Comparison of ENCODE assay signal across 19 cellular contexts in the genomic region with DNA sequence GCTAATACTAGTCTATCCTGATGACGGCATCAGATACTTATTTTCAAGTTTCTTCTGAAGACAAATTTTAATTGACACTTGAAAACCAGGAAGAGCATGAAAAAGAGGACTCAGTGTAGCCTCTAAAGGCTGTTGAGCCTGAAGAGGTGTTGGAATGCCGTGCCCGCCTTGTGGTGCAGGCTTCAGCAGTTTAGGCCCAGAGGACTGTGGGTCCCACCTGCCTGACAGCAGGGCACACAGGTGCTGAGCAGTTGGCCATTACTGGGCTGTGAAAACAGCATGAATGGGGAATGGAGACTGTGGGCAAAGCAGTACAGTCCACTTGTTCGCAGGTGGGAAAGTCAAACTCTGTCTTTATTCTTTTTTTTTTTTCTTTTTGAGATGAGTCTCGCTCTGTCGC. TPM values are rescaled to one million over a fixed set of nuclear protein-coding genes. Genes with fewer than 3 reads are reported as not detected.
DNase-seq lines count a peak whose midpoint lies in the region; ATAC-seq and TF ChIP-seq lines count a peak whose summit lies in the region.
"Had no signal": no experiment of that assay in that cellular context is flagged by ENCODE, and none has a peak within 500 bp of the region (broad histone marks: within the 10 kb centered on the region; RNA-seq: fewer than 3 reads in every experiment).

No MANE protein-coding gene starts in this region.

- H3K27ac ChIP-seq in right cardiac atrium (ENCODE audit: low read length) = no peak overlapping the region
- H3K27ac ChIP-seq in lower lobe of right lung = no peak overlapping the region
- no peak overlapping the region for H3K27ac ChIP-seq in breast epithelium
- H3K27ac ChIP-seq: SK-N-MC had no signal

- H3K4me3 ChIP-seq in right cardiac atrium (ENCODE audit: low read length) (no peak overlapping the region), lower lobe of right lung (no peak overlapping the region), breast epithelium (no peak overlapping the region)
- H3K4me3 ChIP-seq: GM23338, HAP-1, SK-N-MC had no signal

- H3K27me3 ChIP-seq in right cardiac atrium (ENCODE audit: control insufficient read depth, insufficient read depth) (no peaks in the 10 kb centered on the region), lower lobe of right lung (ENCODE audit: low read depth) (no peaks in the 10 kb centered on the region), breast epithelium (no peaks in the 10 kb centered on the region)

- TF ChIP-seq CTCF in lower lobe of right lung (IDR thresholded peaks at IDR 0.05) (no peak), breast epithelium (IDR thresholded peaks at IDR 0.05) (no peak), type B pancreatic cell (conservative IDR thresholded peaks at IDR 0.05) (no peak)

- peak; percentile 39 for DNase-seq in DMS53 (lab: John Stamatoyannopoulos, UW)
- DNase-seq in DMS53 treated with DMSO at 0.1 percent for 48 hours (lab: John Stamatoyannopoulos, UW; ENCODE audit: unreplicated experiment) = no peak
- peak; percentile 27 for DNase-seq in cardiac septum (ENCODE audit: low spot score)
- DNase-seq in right cardiac atrium = no peak
- DNase-seq in lower lobe of right lung = no peak
- DNase-seq in AG08395 (ENCODE audit: low spot score) = no peak
- no peak for DNase-seq in breast epithelium (ENCODE audit: low spot score in 2 of 2)
- DNase-seq in type B pancreatic cell (ENCODE audit: extremely low spot score, unreplicated experiment) = no peak
- DNase-seq: 8988T, ACHN, Calu3, KG1, MM.1S, NCI-H1436 treated with DMSO at 0.1 percent for 48 hours, NCI-H187 treated with DMSO at 0.1 percent for 48 hours, SIG-M5 had no signal

- WGBS in right cardiac atrium = 97% methylated on average over 6 of the region's 6 CpGs

- intact Hi-C loops in cardiac septum (cut with DNase I) = no loop called here
- intact Hi-C loops in right cardiac atrium (cut with DNase I) = no loop called here
- intact Hi-C loops in lower lobe of right lung (cut with DNase I) = no loop called here
- intact Hi-C loops in breast epithelium (cut with DNase I; ENCODE audit: low total_unique reads) = no loop called here

- ATAC-seq in right cardiac atrium (no peak), lower lobe of right lung (peak; percentile 28 to 54)
- ATAC-seq: GM23338 had no signal

- no peaks in the 10 kb centered on the region for H3K27me3 Mint-ChIP-seq in type B pancreatic cell

- no peak overlapping the region for H3K4me3 Mint-ChIP-seq in type B pancreatic cell
- H3K4me3 Mint-ChIP-seq: GM23338 had no signal

- H3K36me3 ChIP-seq in lower lobe of right lung (no peaks in the 10 kb centered on the region), breast epithelium (no peaks in the 10 kb centered on the region)
- H3K36me3 ChIP-seq: HAP-1 had no signal

- no peaks in the 10 kb centered on the region for H3K9me3 Mint-ChIP-seq in type B pancreatic cell
- H3K9me3 Mint-ChIP-seq: GM23338 had no signal

- H3K4me1 ChIP-seq in right cardiac atrium (ENCODE audit: control insufficient read depth, insufficient read depth, low read length) = peaks cover 3% of the 10 kb centered on the region
- H3K4me1 ChIP-seq in lower lobe of right lung = peaks cover 9% of the 10 kb centered on the region
- no peaks in the 10 kb centered on the region for H3K4me1 ChIP-seq in breast epithelium
- H3K4me1 ChIP-seq: HAP-1 had no signal

- H3K9me3 ChIP-seq in right cardiac atrium (ENCODE audit: control insufficient read depth, low read length) (no peaks in the 10 kb centered on the region), lower lobe of right lung (no peaks in the 10 kb centered on the region), breast epithelium (no peaks in the 10 kb centered on the region)
- H3K9me3 ChIP-seq: HAP-1 had no signal

- H3K36me3 Mint-ChIP-seq in type B pancreatic cell = peaks cover 14% of the 10 kb centered on the region

- no peak for TF ChIP-seq POLR2A in breast epithelium (IDR thresholded peaks at IDR 0.05)

- H3K4me1 Mint-ChIP-seq in type B pancreatic cell (ENCODE audit: unreplicated experiment) = peaks cover 13% of the 10 kb centered on the region
- H3K4me1 Mint-ChIP-seq: GM23338 had no signal

- no peak overlapping the region for H3K27ac Mint-ChIP-seq in type B pancreatic cell
- H3K27ac Mint-ChIP-seq: GM23338 had no signal

RNA-seq across cellular contexts. Expression of a gene that starts 49.8 kb away (rescaled TPM):
- total RNA-seq in cardiac septum (13.5 TPM), right cardiac atrium (10 to 100 TPM; 12.8 to 17.3 (median 15.6) TPM), lower lobe of right lung (31.1 TPM), breast epithelium (10 to 100 TPM; 56.2 to 98.9 (median 67.5) TPM), type B pancreatic cell (ENCODE audit: low replicate concordance) (33.9 and 58.3 TPM in 2 replicates)
- 19.2 TPM for polyA plus RNA-seq in right cardiac atrium

Comparison
In these comparisons a context has a peak if more than half of its experiments do, and no peak if none do; other contexts are left out.
1. DNase-seq: peak in DMS53 (single experiment) and cardiac septum (single experiment); none in DMS53 treated with DMSO at 0.1 percent for 48 hours (single experiment), right cardiac atrium (0 of 3), lower lobe of right lung (single experiment), AG08395 (single experiment), breast epithelium (0 of 2) and type B pancreatic cell (single experiment).
2. ATAC-seq: peak in lower lobe of right lung (2 of 2); none in right cardiac atrium (0 of 2).